Comparison of ENCODE assay signal across 12 cellular contexts in genomic region chr18:31723639-31723997, GRCh38. TPM values are rescaled to one million over a fixed set of nuclear protein-coding genes. Genes with fewer than 3 reads are reported as not detected.
DNase-seq lines count a peak whose midpoint lies in the region; ATAC-seq and TF ChIP-seq lines count a peak whose summit lies in the region.
"Had no signal": no experiment of that assay in that cellular context is flagged by ENCODE, and none has a peak within 500 bp of the region (broad histone marks: within the 10 kb centered on the region; RNA-seq: fewer than 3 reads in every experiment).

No MANE protein-coding gene starts in this region.

- H3K27me3 Mint-ChIP-seq in Caco-2 (ENCODE audit: insufficient read depth, unreplicated experiment) = no peaks in the 10 kb centered on the region
- H3K27me3 Mint-ChIP-seq in CD8-positive, alpha-beta T cell (ENCODE audit: low read depth) = peaks cover 35% of the 10 kb centered on the region

- H3K9me3 ChIP-seq in Caco-2 (no peaks in the 10 kb centered on the region), ascending aorta (no peaks in the 10 kb centered on the region), right atrium auricular region (no peaks in the 10 kb centered on the region), sigmoid colon (no peaks in the 10 kb centered on the region)
- H3K9me3 ChIP-seq in CD8-positive, alpha-beta T cell (ENCODE audit: low read length) = no peaks in the 10 kb centered on the region

- H3K9me3 Mint-ChIP-seq in Caco-2 (ENCODE audit: unreplicated experiment) = no peaks in the 10 kb centered on the region
- peaks cover 9% of the 10 kb centered on the region for H3K9me3 Mint-ChIP-seq in CD8-positive, alpha-beta T cell

- H3K27ac Mint-ChIP-seq in Caco-2 (ENCODE audit: unreplicated experiment) = no peak overlapping the region
- H3K27ac Mint-ChIP-seq in CD8-positive, alpha-beta T cell = no peak overlapping the region

- H3K27ac ChIP-seq in ascending aorta (peak overlapping the region; percentile 77 to 85), right atrium auricular region (peak overlapping the region; percentile 54 to 75), sigmoid colon (peak overlapping the region; percentile 16 to 67 (median 57))
- H3K27ac ChIP-seq in CD8-positive, alpha-beta T cell (ENCODE audit: low read depth, low read length) = no peak overlapping the region

- no peak for DNase-seq in Caco-2
- DNase-seq in ascending aorta (ENCODE audit: low spot score in 2 of 2) = no peak
- no peak for DNase-seq in right atrium auricular region (ENCODE audit: low spot score)
- no peak for DNase-seq in sigmoid colon
- no peak for DNase-seq in islet precursor cell
- DNase-seq in activated CD4-positive, alpha-beta T cell treated with anti-CD3 and anti-CD28 coated beads for 48 hours = no peak
- no peak for DNase-seq in CD8-positive, alpha-beta T cell
- DNase-seq: activated CD4-positive, alpha-beta T cell treated with anti-CD3 and anti-CD28 coated beads for 4 hours; activated naive CD4-positive, alpha-beta T cell; NCI-H1092 had no signal

- no peak for TF ChIP-seq POLR2A in sigmoid colon (IDR thresholded peaks at IDR 0.05)

- CTCF ChIA-PET in Caco-2 (lab: Charles Lee) = interaction anchor here (0.6 kb wide), 1 partner anchor 1024 kb away, joined by 3 read pairs; no protein-coding TSS in a partner anchor
- CTCF ChIA-PET in CD8-positive, alpha-beta T cell (lab: Charles Lee) = interaction anchor here (1.6 to 2.1 kb wide), 4 partner anchors 7 to 41 kb away, joined by 3 to 13 read pairs (median 5); no protein-coding TSS in a partner anchor

- H3K4me1 Mint-ChIP-seq in Caco-2 (ENCODE audit: low read depth, unreplicated experiment) = no peaks in the 10 kb centered on the region
- peaks cover 6% of the 10 kb centered on the region for H3K4me1 Mint-ChIP-seq in CD8-positive, alpha-beta T cell (ENCODE audit: low read depth)

- H3K4me1 ChIP-seq in Caco-2 (no peaks in the 10 kb centered on the region), ascending aorta (peaks cover 0 to 10% of the 10 kb centered on the region in 2 donors), right atrium auricular region (peaks cover 0 to 4% of the 10 kb centered on the region in 2 donors), sigmoid colon (peaks cover 0 to 15% (median 5%) of the 10 kb centered on the region in 4 donors)
- H3K4me1 ChIP-seq in CD8-positive, alpha-beta T cell (ENCODE audit: insufficient read depth, low read length) = no peaks in the 10 kb centered on the region

- H3K4me3 ChIP-seq in Caco-2 (ENCODE audit: low read depth, low read length) (peak overlapping the region; percentile 37), ascending aorta (peak overlapping the region; percentile 60 to 76), right atrium auricular region (peak overlapping the region; percentile 58 to 65), sigmoid colon (peak overlapping the region; percentile 47 to 64 (median 56))
- no peak overlapping the region for H3K4me3 ChIP-seq in CD8-positive, alpha-beta T cell (ENCODE audit: low read depth, low read length)

- TF ChIP-seq EP300 in sigmoid colon (IDR thresholded peaks at IDR 0.05) = no peak

- intact Hi-C loops in Caco-2 (cut with micrococcal nuclease; ENCODE audit: unreplicated experiment) (loop anchor here (2.0 kb wide), 1 partner anchor 39 kb away; the partner anchor contains the start of gene B4GALT6), ascending aorta (cut with DNase I) (loop anchor here (2.0 to 5.0 kb wide), 3 partner anchors 39 to 234 kb away; partner anchors contain the start of gene B4GALT6), sigmoid colon (cut with DNase I) (loop anchor here (2.0 kb wide), 1 partner anchor 167 kb away; no protein-coding TSS in a partner anchor)
- intact Hi-C loops in CD8-positive, alpha-beta T cell (cut with DNase I, micrococcal nuclease) = no loop called here

- no peak for ATAC-seq in GM21381 (IDR thresholded peaks at IDR 0.05; ENCODE audit: unreplicated experiment)
- ATAC-seq in CD8-positive, alpha-beta T cell = no peak

- peak overlapping the region; percentile 74 for H3K4me3 Mint-ChIP-seq in Caco-2 (ENCODE audit: unreplicated experiment)
- H3K4me3 Mint-ChIP-seq in CD8-positive, alpha-beta T cell = no peak overlapping the region

- no peaks in the 10 kb centered on the region for H3K36me3 Mint-ChIP-seq in Caco-2 (ENCODE audit: insufficient read depth, unreplicated experiment)
- no peaks in the 10 kb centered on the region for H3K36me3 Mint-ChIP-seq in CD8-positive, alpha-beta T cell

- 42 to 61% methylated on average over 7 of the region's 7 CpGs for WGBS in sigmoid colon, 2 donors

- no peaks in the 10 kb centered on the region for H3K27me3 ChIP-seq in Caco-2 (replicated peaks; ENCODE audit: control insufficient read depth, insufficient read depth, low read length)
- H3K27me3 ChIP-seq in ascending aorta = no peaks in the 10 kb centered on the region
- H3K27me3 ChIP-seq in right atrium auricular region = no peaks in the 10 kb centered on the region
- no peaks in the 10 kb centered on the region for H3K27me3 ChIP-seq in sigmoid colon
- H3K27me3 ChIP-seq in CD8-positive, alpha-beta T cell (ENCODE audit: insufficient read depth, low read length) = peaks cover 3% of the 10 kb centered on the region

- TF ChIP-seq CTCF in Caco-2 (IDR thresholded peaks at IDR 0.05; ENCODE audit: insufficient read depth in 1 of 2, low read depth in 1 of 2, low read length in 1 of 2, severe bottlenecking in 1 of 2, unreplicated experiment in 1 of 2) (no peak), ascending aorta (IDR thresholded peaks at IDR 0.05) (no peak), right atrium auricular region (IDR thresholded peaks at IDR 0.05) (no peak), sigmoid colon (IDR thresholded peaks at IDR 0.05) (no peak)
- no peak for TF ChIP-seq CTCF in CD8-positive, alpha-beta T cell (IDR thresholded peaks at IDR 0.05)

- POLR2A ChIA-PET in Caco-2 (lab: Charles Lee) = no interaction called here
- POLR2A ChIA-PET in CD8-positive, alpha-beta T cell (lab: Charles Lee) = no interaction called here

- BruUV-seq in Caco-2 (replicated peaks; lab: Mats Ljungman, UMichigan) = no TSS peak

- no peaks in the 10 kb centered on the region for H3K36me3 ChIP-seq in Caco-2 (ENCODE audit: control insufficient read depth, insufficient read depth, low read length)
- H3K36me3 ChIP-seq in ascending aorta = no peaks in the 10 kb centered on the region
- H3K36me3 ChIP-seq in right atrium auricular region = no peaks in the 10 kb centered on the region
- H3K36me3 ChIP-seq in sigmoid colon = no peaks in the 10 kb centered on the region
- no peaks in the 10 kb centered on the region for H3K36me3 ChIP-seq in CD8-positive, alpha-beta T cell (ENCODE audit: insufficient read depth, low read length)

RNA-seq across cellular contexts. Expression of gene SLC25A52, which starts 37.1 kb away (rescaled TPM):
- not detected in 2 replicates for total RNA-seq in Caco-2 (2022)
- not detected for total RNA-seq in ascending aorta
- total RNA-seq in right atrium auricular region = not detected
- not detected for total RNA-seq in sigmoid colon
- not detected for polyA plus RNA-seq in sigmoid colon
- total RNA-seq in CD8-positive, alpha-beta T cell = not detected
- total RNA-seq: HT-29 had no signal

RNA-seq across cellular contexts. Expression of gene B4GALT6, which starts 39.2 kb away (rescaled TPM):
- total RNA-seq in Caco-2 (2022) (22.4 and 28.5 TPM in 2 replicates), ascending aorta (0.32 TPM), right atrium auricular region (1 to 10 TPM; 3.4 to 5.6 TPM), sigmoid colon (1 to 10 TPM; 4.6 to 7.8 (median 5.0) TPM)
- polyA plus RNA-seq in sigmoid colon = 1 to 10 TPM in 2 of 3 donors, not detected in 1; 1.2 to 2.5 TPM
- total RNA-seq in CD8-positive, alpha-beta T cell = under 1 TPM in 1 of 2 experiments, not detected in 1; 0.35 TPM

Comparison
In these comparisons a context has a peak if more than half of its experiments do, and no peak if none do; other contexts are left out.
1. intact Hi-C loops: an anchor here in Caco-2 (2.0 kb wide), ascending aorta (2.0 to 5.0 kb wide) and sigmoid colon (2.0 kb wide); none called in CD8-positive, alpha-beta T cell.